In the genomic region with DNA sequence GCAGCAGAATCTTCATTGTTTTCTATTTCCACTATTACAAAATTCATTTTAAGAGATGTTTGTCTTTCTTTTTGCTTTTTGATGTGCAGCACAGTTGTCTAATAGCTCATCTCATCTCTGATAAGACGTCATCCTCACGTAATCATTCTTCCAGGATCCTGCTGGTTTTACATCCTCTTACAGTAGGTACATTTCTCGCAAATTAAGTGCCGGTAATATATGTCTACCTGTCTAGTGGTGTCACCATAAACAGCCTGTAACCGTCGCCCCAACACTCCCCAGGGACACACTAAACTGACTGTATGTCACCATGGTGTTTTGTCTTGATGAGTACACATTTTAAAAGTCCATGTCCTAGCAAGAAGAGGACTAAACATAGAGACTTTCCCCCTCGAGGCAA, we compare ENCODE assay signal across 28 cellular contexts.
"Had no signal": no experiment of that assay in that cellular context is flagged by ENCODE, and none has a peak within 500 bp of the region (broad histone marks: within the 10 kb centered on the region; RNA-seq: fewer than 3 reads in every experiment).

No MANE protein-coding gene starts in this region.

- DNase-seq: naive thymus-derived CD4-positive, alpha-beta T cell; natural killer cell; nucleus accumbens; pancreas; psoas muscle; right cardiac atrium; right lobe of liver; sigmoid colon; small intestine; stimulated activated CD4-positive, alpha-beta T cell treated with anti-CD3 and anti-CD28 coated beads, Interleukin-15, amount 100 ng/mL, for 24 hours; stimulated activated CD4-positive, alpha-beta T cell treated with anti-CD3 and anti-CD28 coated beads, Interleukin-2, amount 100 ng/mL, for 24 hours; stimulated activated CD4-positive, alpha-beta T cell treated with anti-CD3 and anti-CD28 coated beads, Interleukin-2, amount 100 ng/mL, for 48 hours; stimulated activated CD4-positive, alpha-beta T cell treated with anti-CD3 and anti-CD28 coated beads, Interleukin-4, amount 100 ng/mL, for 24 hours; stimulated activated naive B cell treated with anti-CD40 and anti-IgM and Interleukin-4, amounts not matched to agents 10 μg/mL and 1 μg/mL and 100 μg/mL, for 72 hours; stimulated activated naive CD4-positive, alpha-beta T cell treated with Interleukin-2 at 50 U/mL for 16 hours; stomach; tibial artery; transverse colon; upper lobe of right lung; uterus had no signal

- H3K4me3 ChIP-seq: pancreas, psoas muscle, right lobe of liver, sigmoid colon, stomach, thoracic aorta, tibial artery, transverse colon, upper lobe of right lung, uterus had no signal

- H3K27ac Mint-ChIP-seq: naive thymus-derived CD4-positive, alpha-beta T cell; natural killer cell; nephron; progenitor cell of endocrine pancreas; stimulated activated effector memory CD8-positive, alpha-beta T cell treated with anti-CD3 and anti-CD28 coated beads, Interleukin-12 subunit alpha, Interleukin-12 subunit beta, amount 100 ng/mL, for 72 hours; stimulated activated naive B cell treated with anti-CD40 and anti-IgM and Interleukin-4, amounts not matched to agents 10 μg/mL and 1 μg/mL and 100 μg/mL, for 72 hours; stimulated activated naive CD8-positive, alpha-beta T cell treated with anti-CD3 and anti-CD28 coated beads, Interleukin-15, Interleukin-2, amounts not matched to agents 100 ng/mL and 50 ng/mL, for 24 hours; type B pancreatic cell had no signal

- H3K4me1 ChIP-seq: pancreas, psoas muscle, right lobe of liver, sigmoid colon, stomach, tibial artery, transverse colon, upper lobe of right lung, uterus had no signal

- H3K36me3 ChIP-seq: neutrophil, pancreas, right lobe of liver, sigmoid colon, stomach, thoracic aorta, tibial artery, transverse colon, upper lobe of right lung, uterus had no signal

- H3K4me1 Mint-ChIP-seq: naive thymus-derived CD4-positive, alpha-beta T cell; natural killer cell; nephron; neural crest cell; stimulated activated effector memory CD8-positive, alpha-beta T cell treated with anti-CD3 and anti-CD28 coated beads, Interleukin-12 subunit alpha, Interleukin-12 subunit beta, amount 100 ng/mL, for 72 hours; stimulated activated naive B cell treated with anti-CD40 and anti-IgM and Interleukin-4, amounts not matched to agents 10 μg/mL and 1 μg/mL and 100 μg/mL, for 72 hours had no signal

- H3K27ac ChIP-seq: neutrophil, pancreas, psoas muscle, right lobe of liver, sigmoid colon, stomach, thoracic aorta, tibial artery, transverse colon, upper lobe of right lung, uterus had no signal

- ATAC-seq: naive thymus-derived CD4-positive, alpha-beta T cell; natural killer cell; pancreas; psoas muscle; right cardiac atrium; right lobe of liver; stimulated activated effector memory CD8-positive, alpha-beta T cell treated with anti-CD3 and anti-CD28 coated beads, Interleukin-12 subunit alpha, Interleukin-12 subunit beta, amount 100 ng/mL, for 72 hours; stimulated activated naive B cell treated with anti-CD40 and anti-IgM and Interleukin-4, amounts not matched to agents 10 μg/mL and 1 μg/mL and 100 μg/mL, for 72 hours; upper lobe of right lung had no signal

- H3K36me3 Mint-ChIP-seq: naive thymus-derived CD4-positive, alpha-beta T cell; natural killer cell; stimulated activated effector memory CD8-positive, alpha-beta T cell treated with anti-CD3 and anti-CD28 coated beads, Interleukin-12 subunit alpha, Interleukin-12 subunit beta, amount 100 ng/mL, for 72 hours; stimulated activated naive B cell treated with anti-CD40 and anti-IgM and Interleukin-4, amounts not matched to agents 10 μg/mL and 1 μg/mL and 100 μg/mL, for 72 hours; type B pancreatic cell had no signal

- H3K9me3 Mint-ChIP-seq: natural killer cell; neural crest cell; stimulated activated naive CD8-positive, alpha-beta T cell treated with anti-CD3 and anti-CD28 coated beads, Interleukin-15, Interleukin-2, amounts not matched to agents 100 ng/mL and 50 ng/mL, for 24 hours; type B pancreatic cell had no signal

- H3K9me3 ChIP-seq: neutrophil, pancreas, psoas muscle, right lobe of liver, sigmoid colon, stomach, thoracic aorta, tibial artery, transverse colon, upper lobe of right lung, uterus had no signal

- H3K4me3 Mint-ChIP-seq: naive thymus-derived CD4-positive, alpha-beta T cell; natural killer cell; nephron; neural crest cell; stimulated activated effector memory CD8-positive, alpha-beta T cell treated with anti-CD3 and anti-CD28 coated beads, Interleukin-12 subunit alpha, Interleukin-12 subunit beta, amount 100 ng/mL, for 72 hours; stimulated activated naive B cell treated with anti-CD40 and anti-IgM and Interleukin-4, amounts not matched to agents 10 μg/mL and 1 μg/mL and 100 μg/mL, for 72 hours; stimulated activated naive CD8-positive, alpha-beta T cell treated with anti-CD3 and anti-CD28 coated beads, Interleukin-15, Interleukin-2, amounts not matched to agents 100 ng/mL and 50 ng/mL, for 24 hours; type B pancreatic cell had no signal

- H3K27me3 Mint-ChIP-seq: stimulated activated naive CD8-positive, alpha-beta T cell treated with anti-CD3 and anti-CD28 coated beads, Interleukin-15, Interleukin-2, amounts not matched to agents 100 ng/mL and 50 ng/mL, for 24 hours had no signal

- H3K27me3 ChIP-seq: neutrophil, pancreas, right lobe of liver, transverse colon, upper lobe of right lung, uterus had no signal

- FAIRE-seq: pancreas, small intestine had no signal
